In genomic region chr10:47892494-47893261, GRCh38 we compare ENCODE assay signal across 4 cellular contexts. TPM values are rescaled to one million over a fixed set of nuclear protein-coding genes. Genes with fewer than 3 reads are reported as not detected.
"Had no signal": no experiment of that assay in that cellular context is flagged by ENCODE, and none has a peak within 500 bp of the region (broad histone marks: within the 10 kb centered on the region; RNA-seq: fewer than 3 reads in every experiment).

No MANE protein-coding gene starts in this region.

RNA-seq across cellular contexts. Expression of gene NPY4R2, which starts 25.8 kb away (rescaled TPM):
- total RNA-seq: activated CD4-positive, alpha-beta memory T cell treated with anti-CD3 and anti-CD28 coated beads, Interleukin-2, amount 10 ng/mL, durations not matched to agents 7 days and 5 days; activated CD8-positive, alpha-beta memory T cell treated with anti-CD3 and anti-CD28 coated beads, Interleukin-2, amount 10 ng/mL, durations not matched to agents 7 days and 5 days; Right ventricle myocardium inferior; SK-MEL-5 had no signal
